ENCODE assay signal across 22 cellular contexts in genomic region chr14:84535491-84535890, GRCh38.
DNase-seq lines count a peak whose midpoint lies in the region; ATAC-seq, FAIRE-seq and TF ChIP-seq lines count a peak whose summit lies in the region.
"Had no signal": no experiment of that assay in that cellular context is flagged by ENCODE, and none has a peak within 500 bp of the region (broad histone marks: within the 10 kb centered on the region; RNA-seq: fewer than 3 reads in every experiment).

No MANE protein-coding gene starts in this region.

- H3K36me3 Mint-ChIP-seq in natural killer cell treated with Interleukin-12 subunit alpha and Interleukin-12 subunit beta and Interleukin-15 and Interleukin-18, amount 100 ng/mL, for 72 hours = no peaks in the 10 kb centered on the region
- no peaks in the 10 kb centered on the region for H3K36me3 Mint-ChIP-seq in stimulated activated memory B cell treated with anti-CD40 and anti-IgM and Interleukin-4, amounts not matched to agents 10 μg/mL and 1 μg/mL and 100 μg/mL, for 72 hours
- H3K36me3 Mint-ChIP-seq: CD14-positive monocyte; CD4-positive, alpha-beta memory T cell; IgD-negative memory B cell had no signal

- in situ Hi-C loops in HepG2 (cut with HindIII; ENCODE audit: extremely low pct_ligation_motif_present, low pct_unique_long_range_greater_than_20kb) = no loop called here

- POLR2A ChIA-PET in HepG2 (lab: Yijun Ruan, JAX) = no interaction called here

- CTCF ChIA-PET in HepG2 (lab: Yijun Ruan, JAX; ENCODE audit: low intra/inter-chr PET ratio, low total read pairs) = no interaction called here

- H3K4me1 Mint-ChIP-seq in natural killer cell treated with Interleukin-12 subunit alpha and Interleukin-12 subunit beta and Interleukin-15 and Interleukin-18, amount 100 ng/mL, for 72 hours (ENCODE audit: low read depth in 2 of 2) = no peaks in the 10 kb centered on the region
- no peaks in the 10 kb centered on the region for H3K4me1 Mint-ChIP-seq in stimulated activated memory B cell treated with anti-CD40 and anti-IgM and Interleukin-4, amounts not matched to agents 10 μg/mL and 1 μg/mL and 100 μg/mL, for 72 hours
- H3K4me1 Mint-ChIP-seq: CD14-positive monocyte; CD4-positive, alpha-beta memory T cell; IgD-negative memory B cell had no signal

- H3K4me3 ChIP-seq in HepG2 (replicated peaks in 1 of 3; ENCODE audit: insufficient read depth in 1 of 3, low read depth in 2 of 3, low read length in 3 of 3) = no peak overlapping the region
- H3K4me3 ChIP-seq in right lobe of liver = no peak overlapping the region
- no peak overlapping the region for H3K4me3 ChIP-seq in adipocyte (ENCODE audit: low read length)
- H3K4me3 ChIP-seq in fibroblast of pulmonary artery (replicated peaks; ENCODE audit: low read depth, low read length) = no peak overlapping the region
- H3K4me3 ChIP-seq: BLaER1, GM12878, GM23338 had no signal

- H3K27me3 ChIP-seq in HepG2 (ENCODE audit: control insufficient read depth in 1 of 2, insufficient read depth in 2 of 2, low read length in 2 of 2) = no peaks in the 10 kb centered on the region
- H3K27me3 ChIP-seq in right lobe of liver = no peaks in the 10 kb centered on the region
- H3K27me3 ChIP-seq in adipocyte (replicated peaks; ENCODE audit: control insufficient read depth, insufficient read depth, low read length) = no peaks in the 10 kb centered on the region
- H3K27me3 ChIP-seq: BLaER1 had no signal

- H3K4me1 ChIP-seq in HepG2 (ENCODE audit: insufficient read depth, low read length) (no peaks in the 10 kb centered on the region), right lobe of liver (no peaks in the 10 kb centered on the region), adipocyte (ENCODE audit: control insufficient read depth, insufficient read depth, low read length) (peaks cover under 1% of the 10 kb centered on the region)
- H3K4me1 ChIP-seq: BLaER1 had no signal

- no peaks in the 10 kb centered on the region for H3K27me3 Mint-ChIP-seq in natural killer cell treated with Interleukin-12 subunit alpha and Interleukin-12 subunit beta and Interleukin-15 and Interleukin-18, amount 100 ng/mL, for 72 hours
- H3K27me3 Mint-ChIP-seq in stimulated activated memory B cell treated with anti-CD40 and anti-IgM and Interleukin-4, amounts not matched to agents 10 μg/mL and 1 μg/mL and 100 μg/mL, for 72 hours = no peaks in the 10 kb centered on the region
- H3K27me3 Mint-ChIP-seq: CD4-positive, alpha-beta memory T cell; IgD-negative memory B cell had no signal

- TF ChIP-seq POLR2A in HepG2 (IDR thresholded peaks at IDR 0.05; ENCODE audit: insufficient read depth in 1 of 2, low read depth in 2 of 2, low read length in 2 of 2) (no peak), right lobe of liver (IDR thresholded peaks at IDR 0.05) (no peak)

- intact Hi-C loops in HepG2 (cut with micrococcal nuclease; ENCODE audit: unreplicated experiment) = no loop called here
- intact Hi-C loops in right lobe of liver (cut with DNase I) = no loop called here

- TF ChIP-seq CTCF in HepG2 (CRISPR knock-in tag; IDR thresholded peaks at IDR 0.05) = no peak
- no peak for TF ChIP-seq CTCF in right lobe of liver (IDR thresholded peaks at IDR 0.05)
- TF ChIP-seq CTCF in fibroblast of pulmonary artery (IDR thresholded peaks at IDR 0.05; ENCODE audit: low read length, missing control alignments) = no peak

- no peak overlapping the region for H3K27ac Mint-ChIP-seq in natural killer cell treated with Interleukin-12 subunit alpha and Interleukin-12 subunit beta and Interleukin-15 and Interleukin-18, amount 100 ng/mL, for 72 hours
- no peak overlapping the region for H3K27ac Mint-ChIP-seq in stimulated activated memory B cell treated with anti-CD40 and anti-IgM and Interleukin-4, amounts not matched to agents 10 μg/mL and 1 μg/mL and 100 μg/mL, for 72 hours
- H3K27ac Mint-ChIP-seq: CD14-positive monocyte; CD4-positive, alpha-beta memory T cell; GM23338; HFFc6; IgD-negative memory B cell had no signal

- H3K9ac ChIP-seq in HepG2 (ENCODE audit: insufficient read depth, low read depth, low read length) (no peak overlapping the region), adipocyte (ENCODE audit: low read length) (no peak overlapping the region)
- H3K9ac ChIP-seq: BLaER1 had no signal

- H3K9me3 ChIP-seq in HepG2 (ENCODE audit: low read length) = peaks cover 64% of the 10 kb centered on the region
- no peaks in the 10 kb centered on the region for H3K9me3 ChIP-seq in right lobe of liver
- no peaks in the 10 kb centered on the region for H3K9me3 ChIP-seq in adipocyte (ENCODE audit: control insufficient read depth, low read length)
- H3K9me3 ChIP-seq: BLaER1 had no signal

- no peak overlapping the region for H3K4me3 Mint-ChIP-seq in natural killer cell treated with Interleukin-12 subunit alpha and Interleukin-12 subunit beta and Interleukin-15 and Interleukin-18, amount 100 ng/mL, for 72 hours
- H3K4me3 Mint-ChIP-seq in stimulated activated memory B cell treated with anti-CD40 and anti-IgM and Interleukin-4, amounts not matched to agents 10 μg/mL and 1 μg/mL and 100 μg/mL, for 72 hours = no peak overlapping the region
- H3K4me3 Mint-ChIP-seq: CD14-positive monocyte; CD4-positive, alpha-beta memory T cell; GM23338; HFFc6; IgD-negative memory B cell had no signal

- H3K9me3 Mint-ChIP-seq in natural killer cell treated with Interleukin-12 subunit alpha and Interleukin-12 subunit beta and Interleukin-15 and Interleukin-18, amount 100 ng/mL, for 72 hours = peaks cover 9% of the 10 kb centered on the region
- H3K9me3 Mint-ChIP-seq in stimulated activated memory B cell treated with anti-CD40 and anti-IgM and Interleukin-4, amounts not matched to agents 10 μg/mL and 1 μg/mL and 100 μg/mL, for 72 hours = peaks cover 3% of the 10 kb centered on the region
- H3K9me3 Mint-ChIP-seq: GM23338, HFFc6 had no signal

- H3K36me3 ChIP-seq in HepG2 (replicated peaks in 1 of 2; ENCODE audit: control insufficient read depth in 1 of 2, insufficient read depth in 2 of 2, low read length in 2 of 2) (no peaks in the 10 kb centered on the region), right lobe of liver (no peaks in the 10 kb centered on the region), adipocyte (ENCODE audit: control insufficient read depth, insufficient read depth, low read length, severe bottlenecking) (no peaks in the 10 kb centered on the region)
- H3K36me3 ChIP-seq: BLaER1 had no signal

- DNase-seq in HepG2 (ENCODE audit: low spot score) = no peak
- no peak for DNase-seq in right lobe of liver
- peak; percentile 23 for DNase-seq in adipocyte (ENCODE audit: low read depth)
- peak; percentile 3 for DNase-seq in fibroblast of pulmonary artery (ENCODE audit: low read depth)
- DNase-seq in natural killer cell treated with Interleukin-12 subunit alpha and Interleukin-12 subunit beta and Interleukin-15 and Interleukin-18, amount 100 ng/mL, for 72 hours (ENCODE audit: low spot score) = no peak
- DNase-seq in NCI-H187 (lab: John Stamatoyannopoulos, UW) = no peak
- DNase-seq: 8988T; Calu3; CD4-positive, alpha-beta memory T cell; DND-41; EL; HFFc6 had no signal

- FAIRE-seq in HepG2 (lab: Jason Lieb, UNC) = no peak
- FAIRE-seq: GM12878, GM19239 had no signal

- TF ChIP-seq EP300 in HepG2 (IDR thresholded peaks at IDR 0.05; ENCODE audit: low read depth in 2 of 2, low read length in 2 of 2) = no peak
- no peak for TF ChIP-seq EP300 in HepG2 (CRISPR knock-in tag; IDR thresholded peaks at IDR 0.05; ENCODE audit: borderline replicate concordance)

- H3K4me2 ChIP-seq in HepG2 (ENCODE audit: low read depth, low read length) = no peak overlapping the region
- H3K4me2 ChIP-seq: BLaER1, GM23338 had no signal

- no peaks in the 10 kb centered on the region for H3K79me2 ChIP-seq in HepG2 (ENCODE audit: insufficient read depth, low read length)

- no peak overlapping the region for H2AFZ ChIP-seq in HepG2 (ENCODE audit: low read length)
- H2AFZ ChIP-seq: GM23338 had no signal

- H3K27ac ChIP-seq in HepG2 (ENCODE audit: extremely low read length, insufficient read depth, low read length) (no peak overlapping the region), right lobe of liver (no peak overlapping the region)
- H3K27ac ChIP-seq: BLaER1, HL-60 had no signal

- no peak for ATAC-seq in HepG2
- ATAC-seq in right lobe of liver = no peak
- ATAC-seq in natural killer cell treated with Interleukin-12 subunit alpha and Interleukin-12 subunit beta and Interleukin-15 and Interleukin-18, amount 100 ng/mL, for 72 hours = no peak
- ATAC-seq in stimulated activated memory B cell treated with anti-CD40 and anti-IgM and Interleukin-4, amounts not matched to agents 10 μg/mL and 1 μg/mL and 100 μg/mL, for 72 hours = no peak
- no peak for ATAC-seq in GM21576 (IDR thresholded peaks at IDR 0.05; ENCODE audit: unreplicated experiment)
- ATAC-seq: GM12878, HCT116 had no signal

- BruUV-seq in HepG2 (replicated peaks; lab: Mats Ljungman, UMichigan) = no TSS peak

- H4K20me1 ChIP-seq in HepG2 (ENCODE audit: insufficient read depth, low read length) = no peaks in the 10 kb centered on the region
- H4K20me1 ChIP-seq: BLaER1 had no signal

- TF ChIP-seq RAD21 in HepG2 (CRISPR knock-in tag; IDR thresholded peaks at IDR 0.05) = no peak

TF ChIP-seq in HepG2, 621 proteins besides CTCF, POLR2A, EP300 and RAD21:
- TF ChIP-seq ZNF30 (CRISPR knock-in tag; IDR thresholded peaks at IDR 0.05) (no peak), ZNF749 (CRISPR knock-in tag; IDR thresholded peaks at IDR 0.05; ENCODE audit: borderline replicate concordance) (no peak), PAX8 (CRISPR knock-in tag; IDR thresholded peaks at IDR 0.05; ENCODE audit: borderline replicate concordance) (no peak), TCF7L2 (IDR thresholded peaks at IDR 0.05; ENCODE audit: low read depth, low read length) (no peak), CEBPB (IDR thresholded peaks at IDR 0.05; ENCODE audit: borderline replicate concordance, low read depth, low read length) (peak; percentile 76), CCAR2 (optimal IDR thresholded peaks at IDR 0.05; ENCODE audit: low read depth, low read length) (no peak), HNRNPH1 (optimal IDR thresholded peaks at IDR 0.05; ENCODE audit: low read depth, low read length) (no peak), CCDC6 (CRISPR knock-in tag; IDR thresholded peaks at IDR 0.05) (no peak)
TF ChIP-seq in HepG2: peak in this region for 1.

Comparison
In these comparisons a context has a peak if more than half of its experiments do, and no peak if none do; other contexts are left out.
1. DNase-seq: peak in adipocyte (single experiment) and fibroblast of pulmonary artery (single experiment); none in HepG2 (single experiment), right lobe of liver (0 of 3), natural killer cell treated with Interleukin-12 subunit alpha and Interleukin-12 subunit beta and Interleukin-15 and Interleukin-18, amount 100 ng/mL, for 72 hours (single experiment) and NCI-H187 (0 of 2).